In genomic region chr12:104772336-104772735, GRCh38 we compare ENCODE assay signal across 23 cellular contexts.
"Had no signal": no experiment of that assay in that cellular context is flagged by ENCODE, and none has a peak within 500 bp of the region (broad histone marks: within the 10 kb centered on the region; RNA-seq: fewer than 3 reads in every experiment).

No MANE protein-coding gene starts in this region.

- DNase-seq: occipital lobe; ovary; posterior cingulate gyrus; psoas muscle; right cardiac atrium; right lobe of liver; sigmoid colon; small intestine; stimulated activated CD4-positive, alpha-beta T cell treated with anti-CD3 and anti-CD28 coated beads, Interleukin-15, amount 100 ng/mL, for 24 hours; stimulated activated CD4-positive, alpha-beta T cell treated with anti-CD3 and anti-CD28 coated beads, Interleukin-2, amount 100 ng/mL, for 24 hours; stimulated activated CD4-positive, alpha-beta T cell treated with anti-CD3 and anti-CD28 coated beads, Interleukin-2, amount 100 ng/mL, for 48 hours; stimulated activated CD4-positive, alpha-beta T cell treated with anti-CD3 and anti-CD28 coated beads, Interleukin-4, amount 100 ng/mL, for 24 hours; stimulated activated naive B cell treated with anti-CD40 and anti-IgM and Interleukin-4, amounts not matched to agents 10 μg/mL and 1 μg/mL and 100 μg/mL, for 72 hours; stimulated activated naive CD4-positive, alpha-beta T cell treated with Interleukin-2 at 50 U/mL for 16 hours; stomach; thyroid gland; trophoblast cell; upper lobe of left lung had no signal

- H3K36me3 Mint-ChIP-seq: neural progenitor cell; stimulated activated effector memory CD8-positive, alpha-beta T cell treated with anti-CD3 and anti-CD28 coated beads, Interleukin-12 subunit alpha, Interleukin-12 subunit beta, amount 100 ng/mL, for 72 hours had no signal

- H3K4me1 Mint-ChIP-seq: stimulated activated effector memory CD8-positive, alpha-beta T cell treated with anti-CD3 and anti-CD28 coated beads, Interleukin-12 subunit alpha, Interleukin-12 subunit beta, amount 100 ng/mL, for 72 hours had no signal

- H3K27ac Mint-ChIP-seq: nephron; neural progenitor cell; progenitor cell of endocrine pancreas; stimulated activated effector memory CD8-positive, alpha-beta T cell treated with anti-CD3 and anti-CD28 coated beads, Interleukin-12 subunit alpha, Interleukin-12 subunit beta, amount 100 ng/mL, for 72 hours; stimulated activated naive B cell treated with anti-CD40 and anti-IgM and Interleukin-4, amounts not matched to agents 10 μg/mL and 1 μg/mL and 100 μg/mL, for 72 hours; stimulated activated naive CD8-positive, alpha-beta T cell treated with anti-CD3 and anti-CD28 coated beads, Interleukin-15, Interleukin-2, amounts not matched to agents 100 ng/mL and 50 ng/mL, for 24 hours had no signal

- H3K27me3 Mint-ChIP-seq: progenitor cell of endocrine pancreas had no signal

- H3K4me3 Mint-ChIP-seq: nephron; neural progenitor cell; stimulated activated effector memory CD8-positive, alpha-beta T cell treated with anti-CD3 and anti-CD28 coated beads, Interleukin-12 subunit alpha, Interleukin-12 subunit beta, amount 100 ng/mL, for 72 hours; stimulated activated naive B cell treated with anti-CD40 and anti-IgM and Interleukin-4, amounts not matched to agents 10 μg/mL and 1 μg/mL and 100 μg/mL, for 72 hours; stimulated activated naive CD8-positive, alpha-beta T cell treated with anti-CD3 and anti-CD28 coated beads, Interleukin-15, Interleukin-2, amounts not matched to agents 100 ng/mL and 50 ng/mL, for 24 hours had no signal
